In the genomic region with DNA sequence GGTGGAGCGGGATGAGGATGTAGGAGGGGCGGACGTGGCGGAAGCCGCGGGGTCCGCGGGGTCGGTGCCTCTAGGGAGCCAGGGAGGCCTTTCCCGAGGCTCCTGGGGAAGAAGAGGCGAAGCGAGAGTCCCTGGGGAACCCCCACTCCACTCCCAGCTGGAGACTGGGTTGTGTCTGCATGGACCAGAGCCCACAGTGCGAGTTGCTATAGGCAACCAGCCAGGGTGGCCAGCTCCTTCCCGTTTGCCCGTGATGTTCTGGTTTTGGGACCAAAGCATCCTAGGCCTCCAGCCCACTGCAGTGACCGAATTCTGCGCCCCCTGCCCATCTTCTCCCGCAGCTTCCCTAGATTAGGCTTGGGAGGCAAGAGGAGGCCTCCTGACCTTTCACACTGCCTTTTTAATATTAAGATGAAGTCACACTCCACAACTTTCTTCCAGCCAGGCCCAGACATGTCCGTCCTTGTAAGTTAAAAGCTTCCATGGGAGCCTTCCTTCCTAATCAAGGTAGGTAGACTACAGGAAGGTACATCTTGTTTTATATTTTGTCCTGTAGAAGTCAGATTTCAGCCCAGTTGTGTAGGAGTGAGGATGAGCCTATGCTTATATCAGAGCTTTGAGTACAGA, we compare ENCODE assay signal across 7 cellular contexts. TPM values are rescaled to one million over a fixed set of nuclear protein-coding genes. Genes with fewer than 3 reads are reported as not detected.
DNase-seq lines count a peak whose midpoint lies in the region; ATAC-seq, FAIRE-seq and TF ChIP-seq lines count a peak whose summit lies in the region.

No MANE protein-coding gene starts in this region.

- no peak for TF ChIP-seq EP300 in gastroesophageal sphincter (IDR thresholded peaks at IDR 0.05)

- peak; percentile 18 for ATAC-seq in GM21515 (IDR thresholded peaks at IDR 0.05; ENCODE audit: unreplicated experiment)
- ATAC-seq in IMR-90 (ENCODE audit: low read depth), result peak; percentile 50
- no peak for ATAC-seq in activated CD8-positive, alpha-beta T cell treated with anti-CD3 and anti-CD28 coated beads, Interleukin-2, amount 10 ng/mL, durations not matched to agents 7 days and 5 days
- peak; percentile 66 for ATAC-seq in gastroesophageal sphincter
- ATAC-seq in pancreas, result peak; percentile 35 to 57 (median 43)

- no peak for TF ChIP-seq CTCF in IMR-90 (conservative IDR thresholded peaks at IDR 0.05; ENCODE audit: low read depth, low read length)
- no peak for TF ChIP-seq CTCF in gastroesophageal sphincter (IDR thresholded peaks at IDR 0.05)
- no peak for TF ChIP-seq CTCF in pancreas (IDR thresholded peaks at IDR 0.05)

- H2BK5ac ChIP-seq in IMR-90 (ENCODE audit: low read depth, low read length, poor library complexity, severe bottlenecking), result peak overlapping the region; percentile 71

- peaks cover 9% of the 10 kb centered on the region for H3K9me1 ChIP-seq in IMR-90 (ENCODE audit: insufficient read depth, low read length)

- no peaks in the 10 kb centered on the region for H3K27me3 Mint-ChIP-seq in activated CD8-positive, alpha-beta T cell treated with anti-CD3 and anti-CD28 coated beads, Interleukin-2, amount 10 ng/mL, durations not matched to agents 7 days and 5 days (ENCODE audit: low read depth)

- peak overlapping the region; percentile 99 for H2AFZ ChIP-seq in IMR-90 (replicated peaks; ENCODE audit: low read length, poor library complexity)

- dilution Hi-C loops in IMR-90 (cut with HindIII; ENCODE audit: low sequenced_read_pairs, unreplicated experiment), result no loop called here

- FAIRE-seq in pancreas (lab: Jason Lieb, UNC), result no peak

- peak overlapping the region; percentile 54 for H4K5ac ChIP-seq in IMR-90 (ENCODE audit: low read depth, low read length)

- peaks cover 40% of the 10 kb centered on the region for H3K36me3 Mint-ChIP-seq in activated CD8-positive, alpha-beta T cell treated with anti-CD3 and anti-CD28 coated beads, Interleukin-2, amount 10 ng/mL, durations not matched to agents 7 days and 5 days (ENCODE audit: low read depth)

- peaks cover 13 to 39% of the 10 kb centered on the region in 2 experiments; a peak in 3 of 4 replicates for H3K79me1 ChIP-seq in IMR-90 (ENCODE audit: low read depth in 1 of 2, low read length in 2 of 2)

- peak overlapping the region; percentile 70; the same call in 1 of the 2 replicates for H3K56ac ChIP-seq in IMR-90 (ENCODE audit: extremely low read depth, insufficient read depth, low read length)

- H3K4me3 Mint-ChIP-seq in activated CD8-positive, alpha-beta T cell treated with anti-CD3 and anti-CD28 coated beads, Interleukin-2, amount 10 ng/mL, durations not matched to agents 7 days and 5 days, result peak overlapping the region; percentile 81

- H3K27ac ChIP-seq in IMR-90 (ENCODE audit: insufficient read depth, low read length) (peak overlapping the region; percentile 86), gastroesophageal sphincter (peak overlapping the region; percentile 79 to 98 (median 95)), pancreas (peak overlapping the region; percentile 76 to 95 (median 92))

- TF ChIP-seq POLR2A in IMR-90 (IDR thresholded peaks at IDR 0.05; ENCODE audit: low read depth, low read length) (no peak), gastroesophageal sphincter (IDR thresholded peaks at IDR 0.05) (no peak)

- peak overlapping the region; percentile 69 for H3K4me3 ChIP-seq in IMR-90 (ENCODE audit: insufficient read depth, low read depth, low read length)
- H3K4me3 ChIP-seq in gastroesophageal sphincter, result peak overlapping the region; percentile 55 to 87
- H3K4me3 ChIP-seq in pancreas, result peak overlapping the region; percentile 67 to 90 (median 87)

- peaks cover 43% of the 10 kb centered on the region for H3K4me1 Mint-ChIP-seq in activated CD8-positive, alpha-beta T cell treated with anti-CD3 and anti-CD28 coated beads, Interleukin-2, amount 10 ng/mL, durations not matched to agents 7 days and 5 days (ENCODE audit: low read depth)

- H3K27me3 ChIP-seq in IMR-90 (ENCODE audit: control insufficient read depth, insufficient read depth, low read length), result no peaks in the 10 kb centered on the region
- H3K27me3 ChIP-seq in gastroesophageal sphincter, result no peaks in the 10 kb centered on the region
- no peaks in the 10 kb centered on the region for H3K27me3 ChIP-seq in pancreas

- H4K20me1 ChIP-seq in IMR-90 (ENCODE audit: insufficient read depth, low read length), result no peaks in the 10 kb centered on the region

- intact Hi-C loops in IMR-90 (cut with micrococcal nuclease) (loop anchor here (5.0 kb wide), 1 partner anchor 76 kb away; no protein-coding TSS in a partner anchor), pancreas (cut with DNase I) (no loop called here)

- CTCF ChIA-PET in IMR-90 (lab: Yijun Ruan, JAX), result interaction anchor here (0.6 kb wide), 1 partner anchor 44 kb away, joined by 4 read pairs; no protein-coding TSS in a partner anchor
- CTCF ChIA-PET in activated CD8-positive, alpha-beta T cell treated with anti-CD3 and anti-CD28 coated beads, Interleukin-2, amount 10 ng/mL, durations not matched to agents 7 days and 5 days (lab: Charles Lee), result interaction anchor here (0.9 to 4.1 kb wide), 16 partner anchors 9 to 213 kb away, joined by 3 to 25 read pairs (median 4); no protein-coding TSS in a partner anchor

- 20% methylated on average over 1 of the region's 19 CpGs; no CpG with 5 or more reads in 1 of the 2 experiments for WGBS in IMR-90 (ENCODE audit: extremely low coverage in 2 of 2, insufficient read length in 1 of 2), 2 experiments
- WGBS in gastroesophageal sphincter (ENCODE audit: low coverage in 1 of 2), 2 donors, result 0 to 20% methylated on average over 1 to 4 of the region's 19 CpGs
- WGBS in pancreas, 2 donors, result 1% methylated on average over 10 to 19 of the region's 19 CpGs

- no peak overlapping the region for H2BK20ac ChIP-seq in IMR-90 (ENCODE audit: low read depth, low read length)

- peak overlapping the region; percentile 74 to 93 for H4K8ac ChIP-seq in IMR-90 (ENCODE audit: low read depth in 2 of 2, low read length in 2 of 2)

- POLR2A ChIA-PET in IMR-90 (lab: Charles Lee; ENCODE audit: unreplicated experiment), result interaction anchor here (0.6 kb wide), 1 partner anchor 335 kb away, joined by 5 read pairs; no protein-coding TSS in a partner anchor
- POLR2A ChIA-PET in activated CD8-positive, alpha-beta T cell treated with anti-CD3 and anti-CD28 coated beads, Interleukin-2, amount 10 ng/mL, durations not matched to agents 7 days and 5 days (lab: Charles Lee), result interaction anchor here (0.7 to 4.3 kb wide), 17 partner anchors 9 to 213 kb away, joined by 3 to 69 read pairs (median 6); partner anchors contain the start of genes ARSG, SLC16A6 and WIPI1

- peak overlapping the region; percentile 94; the same call in 1 of the 2 replicates for H2AK5ac ChIP-seq in IMR-90 (ENCODE audit: low read depth, low read length)

- H4K91ac ChIP-seq in IMR-90 (ENCODE audit: insufficient read depth, low read depth, low read length), result peak overlapping the region; percentile 81

- H3K14ac ChIP-seq in IMR-90 (replicated peaks; ENCODE audit: low read depth, low read length), result peak overlapping the region; percentile 98

- H2BK15ac ChIP-seq in IMR-90 (ENCODE audit: low read depth, low read length), result no peak overlapping the region; the same call in 2 of the 3 replicates

- peak overlapping the region; percentile 85 for H3K23ac ChIP-seq in IMR-90 (ENCODE audit: low read depth, low read length)

- peak overlapping the region; percentile 97 for H3K27ac Mint-ChIP-seq in activated CD8-positive, alpha-beta T cell treated with anti-CD3 and anti-CD28 coated beads, Interleukin-2, amount 10 ng/mL, durations not matched to agents 7 days and 5 days

- no peaks in the 10 kb centered on the region for H3K9me3 Mint-ChIP-seq in activated CD8-positive, alpha-beta T cell treated with anti-CD3 and anti-CD28 coated beads, Interleukin-2, amount 10 ng/mL, durations not matched to agents 7 days and 5 days (ENCODE audit: insufficient read depth)

- BruUV-seq in IMR-90 (replicated peaks; lab: Mats Ljungman, UMichigan), result no TSS peak

- peak overlapping the region; percentile 92 for H3K4me2 ChIP-seq in IMR-90 (ENCODE audit: low read depth, low read length)

- H3K4ac ChIP-seq in IMR-90 (ENCODE audit: low read depth, low read length), result peak overlapping the region; percentile 93

- H3K9ac ChIP-seq in IMR-90 (ENCODE audit: low read depth, low read length), result peak overlapping the region; percentile 93

- no peak for TF ChIP-seq RAD21 in IMR-90 (IDR thresholded peaks at IDR 0.05; ENCODE audit: low read length)

- DNase-seq in G401 (ENCODE audit: low spot score) (peak; percentile 64), IMR-90 (peak; percentile 57), pancreas (no peak), NCI-H1930 (lab: John Stamatoyannopoulos, UW) (no peak)
- DNase-seq in activated CD8-positive, alpha-beta T cell treated with anti-CD3 and anti-CD28 coated beads, Interleukin-2, amount 10 ng/mL, durations not matched to agents 7 days and 5 days, result no peak

- peaks cover 3% of the 10 kb centered on the region; the same call in 1 of the 2 replicates for H3K36me3 ChIP-seq in IMR-90 (ENCODE audit: control insufficient read depth, insufficient read depth, low read length)
- peaks cover 0 to 31% of the 10 kb centered on the region in 2 donors for H3K36me3 ChIP-seq in gastroesophageal sphincter
- peaks cover 0 to 12% (median 0%) of the 10 kb centered on the region in 3 donors for H3K36me3 ChIP-seq in pancreas

- H3K4me1 ChIP-seq in IMR-90 (ENCODE audit: control insufficient read depth, insufficient read depth, low read length) (no peaks in the 10 kb centered on the region), gastroesophageal sphincter (peaks cover 0 to 22% (median 0%) of the 10 kb centered on the region in 3 donors), pancreas (peaks cover 0 to 8% (median 0%) of the 10 kb centered on the region in 3 donors)

- H2AK9ac ChIP-seq in IMR-90 (replicated peaks; ENCODE audit: low read depth, low read length, poor library complexity), result peak overlapping the region; percentile 93

- in situ Hi-C loops in G401 (cut with HindIII; ENCODE audit: low sequenced_read_pairs) (no loop called here), IMR-90 (cut with MboI; ENCODE audit: low sequenced_read_pairs) (no loop called here)

- no peaks in the 10 kb centered on the region for H3K9me3 ChIP-seq in IMR-90 (ENCODE audit: control insufficient read depth, insufficient read depth, low read length)
- no peaks in the 10 kb centered on the region for H3K9me3 ChIP-seq in gastroesophageal sphincter
- H3K9me3 ChIP-seq in pancreas, result no peaks in the 10 kb centered on the region

- H2BK120ac ChIP-seq in IMR-90 (ENCODE audit: low read depth, low read length), result peak overlapping the region; percentile 9; the same call in 1 of the 2 replicates

- H3K18ac ChIP-seq in IMR-90 (ENCODE audit: low read depth, low read length), result peak overlapping the region; percentile 8

RNA-seq across cellular contexts. Expression of gene AMZ2, which starts 0.5 kb away (rescaled TPM):
- 142 and 144 TPM in 2 replicates for total RNA-seq in G401 (2014; rRNA removed; shearing (Covaris generic))
- total RNA-seq in IMR-90 (2012; rRNA removed), result 90.2 and 100.0 TPM in 2 replicates
- polyA plus RNA-seq in IMR-90 (2012; rRNA removed), result 64.6 and 65.4 TPM in 2 replicates
- polyA plus RNA-seq in IMR-90 (2012; cell fraction: cytosol; rRNA removed), result 27.6 and 52.7 TPM in 2 replicates
- polyA plus RNA-seq in IMR-90 (2012; cell fraction: nucleus; rRNA removed; ENCODE audit: low replicate concordance), result 24.3 and 90.0 TPM in 2 replicates
- 10 to 100 TPM; 79.9 to 80.0 TPM for total RNA-seq in activated CD8-positive, alpha-beta T cell treated with anti-CD3 and anti-CD28 coated beads, Interleukin-2, amount 10 ng/mL, durations not matched to agents 7 days and 5 days
- 10 to 100 TPM; 54.9 to 76.5 (median 59.6) TPM for total RNA-seq in gastroesophageal sphincter
- 10 to 100 TPM; 21.2 to 34.1 (median 28.2) TPM for total RNA-seq in pancreas
- 10 to 100 TPM; 27.7 to 46.0 TPM for polyA plus RNA-seq in pancreas

RNA-seq across cellular contexts. Expression of gene SLC16A6, which starts 42.6 kb away (rescaled TPM):
- 0.31 and 0.37 TPM in 2 replicates for total RNA-seq in G401 (2014; rRNA removed; shearing (Covaris generic))
- total RNA-seq in IMR-90 (2012; rRNA removed) (0.54 and 0.83 TPM in 2 replicates), gastroesophageal sphincter (under 1 TPM in 3 of 4 donors, not detected in 1; 0.27 to 0.67 (median 0.46) TPM), pancreas (1 to 10 TPM in 1 of 6 donors, under 1 TPM in 5; 0.08 to 1.0 (median 0.17) TPM)
- polyA plus RNA-seq in IMR-90 (2012; rRNA removed) (0.22 and 0.29 TPM in 2 replicates), pancreas (under 1 TPM; 0.02 to 0.08 TPM)
- polyA plus RNA-seq in IMR-90 (2012; cell fraction: cytosol; rRNA removed), result 0.07 and 0.28 TPM in 2 replicates
- polyA plus RNA-seq in IMR-90 (2012; cell fraction: nucleus; rRNA removed; ENCODE audit: low replicate concordance), result 0.20 and 0.49 TPM in 2 replicates
- 1 to 10 TPM; 6.9 to 7.1 TPM for total RNA-seq in activated CD8-positive, alpha-beta T cell treated with anti-CD3 and anti-CD28 coated beads, Interleukin-2, amount 10 ng/mL, durations not matched to agents 7 days and 5 days

RNA-seq across cellular contexts. Expression of gene ARSG, which starts 43.0 kb away (rescaled TPM):
- 4.3 and 17.3 TPM in 2 replicates for total RNA-seq in G401 (2014; rRNA removed; shearing (Covaris generic))
- total RNA-seq in IMR-90 (2012; rRNA removed) (2.9 and 3.1 TPM in 2 replicates), gastroesophageal sphincter (1 to 10 TPM; 2.2 to 5.5 (median 3.5) TPM), pancreas (1 to 10 TPM in 4 of 6 donors, under 1 TPM in 2; 0.46 to 2.5 (median 1.4) TPM)
- polyA plus RNA-seq in IMR-90 (2012; rRNA removed) (2.5 and 3.0 TPM in 2 replicates), pancreas (1 to 10 TPM in 1 of 2 donors, under 1 TPM in 1; 0.53 to 1.8 TPM)
- polyA plus RNA-seq in IMR-90 (2012; cell fraction: cytosol; rRNA removed), result 1.3 and 2.4 TPM in 2 replicates
- 2.8 and 3.6 TPM in 2 replicates for polyA plus RNA-seq in IMR-90 (2012; cell fraction: nucleus; rRNA removed; ENCODE audit: low replicate concordance)
- total RNA-seq in activated CD8-positive, alpha-beta T cell treated with anti-CD3 and anti-CD28 coated beads, Interleukin-2, amount 10 ng/mL, durations not matched to agents 7 days and 5 days, result 10 to 100 TPM in 1 of 2 experiments, 1 to 10 TPM in 1; 9.1 to 10.7 TPM

Comparison
In these comparisons a context has a peak if more than half of its experiments do, and no peak if none do; other contexts are left out.
1. DNase-seq: peak in G401 (single experiment) and IMR-90 (single experiment); none in activated CD8-positive, alpha-beta T cell treated with anti-CD3 and anti-CD28 coated beads, Interleukin-2, amount 10 ng/mL, durations not matched to agents 7 days and 5 days (single experiment), pancreas (0 of 6) and NCI-H1930 (0 of 2).
2. Peak in every context shown above with its lines, with median percentiles within 50 percentile points of each other: H3K27ac ChIP-seq and H3K4me3 ChIP-seq.